2 cellular contexts compared by ENCODE assay signal in the genomic region with DNA sequence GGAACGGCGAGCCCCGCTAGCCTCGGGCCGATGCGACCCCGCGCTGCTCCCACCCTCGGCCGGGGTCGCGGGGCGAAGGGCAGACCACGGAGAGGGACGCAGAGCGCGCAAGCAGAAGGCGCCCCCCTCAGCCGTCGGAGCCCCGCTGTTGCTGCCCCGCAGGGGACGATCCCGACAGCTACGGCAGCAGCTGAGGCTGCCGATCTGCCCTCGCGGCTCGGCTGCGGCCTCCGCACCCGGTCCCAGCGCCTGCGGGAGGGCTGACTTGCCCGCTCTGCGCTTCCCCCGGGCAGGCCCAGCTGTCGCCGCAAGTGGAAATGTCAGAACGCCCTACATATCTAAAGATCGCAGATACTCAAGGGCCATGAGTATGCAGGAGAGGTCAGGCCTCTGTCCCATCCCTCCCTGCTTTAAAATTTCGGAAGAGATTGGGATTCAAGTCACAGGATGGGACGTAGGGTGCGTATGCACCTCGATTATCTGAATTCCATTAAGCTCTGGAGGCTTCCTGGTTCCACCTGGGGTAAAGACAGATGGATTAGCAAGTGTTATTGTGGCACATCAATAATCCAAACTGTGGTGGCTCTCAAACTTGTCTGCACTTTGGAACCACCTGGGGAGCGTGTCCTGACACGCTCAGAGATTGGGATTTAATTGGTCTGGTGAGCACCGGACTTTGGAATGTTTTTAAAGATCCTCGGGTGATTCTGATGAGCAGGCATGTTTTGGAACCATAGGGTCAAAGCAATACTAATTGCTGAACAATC.
TF ChIP-seq lines count a peak whose summit lies in the region.

Gene CRPPA (minus strand): TSS at position 206 of the 767 bp plus-strand sequence. CDS start 216 bp downstream, outside the sequence.

TF ChIP-seq in GM23338, 12 proteins besides CTCF, POLR2A, EP300 and RAD21 (continues in another document):
- TF ChIP-seq, protein P1, sequence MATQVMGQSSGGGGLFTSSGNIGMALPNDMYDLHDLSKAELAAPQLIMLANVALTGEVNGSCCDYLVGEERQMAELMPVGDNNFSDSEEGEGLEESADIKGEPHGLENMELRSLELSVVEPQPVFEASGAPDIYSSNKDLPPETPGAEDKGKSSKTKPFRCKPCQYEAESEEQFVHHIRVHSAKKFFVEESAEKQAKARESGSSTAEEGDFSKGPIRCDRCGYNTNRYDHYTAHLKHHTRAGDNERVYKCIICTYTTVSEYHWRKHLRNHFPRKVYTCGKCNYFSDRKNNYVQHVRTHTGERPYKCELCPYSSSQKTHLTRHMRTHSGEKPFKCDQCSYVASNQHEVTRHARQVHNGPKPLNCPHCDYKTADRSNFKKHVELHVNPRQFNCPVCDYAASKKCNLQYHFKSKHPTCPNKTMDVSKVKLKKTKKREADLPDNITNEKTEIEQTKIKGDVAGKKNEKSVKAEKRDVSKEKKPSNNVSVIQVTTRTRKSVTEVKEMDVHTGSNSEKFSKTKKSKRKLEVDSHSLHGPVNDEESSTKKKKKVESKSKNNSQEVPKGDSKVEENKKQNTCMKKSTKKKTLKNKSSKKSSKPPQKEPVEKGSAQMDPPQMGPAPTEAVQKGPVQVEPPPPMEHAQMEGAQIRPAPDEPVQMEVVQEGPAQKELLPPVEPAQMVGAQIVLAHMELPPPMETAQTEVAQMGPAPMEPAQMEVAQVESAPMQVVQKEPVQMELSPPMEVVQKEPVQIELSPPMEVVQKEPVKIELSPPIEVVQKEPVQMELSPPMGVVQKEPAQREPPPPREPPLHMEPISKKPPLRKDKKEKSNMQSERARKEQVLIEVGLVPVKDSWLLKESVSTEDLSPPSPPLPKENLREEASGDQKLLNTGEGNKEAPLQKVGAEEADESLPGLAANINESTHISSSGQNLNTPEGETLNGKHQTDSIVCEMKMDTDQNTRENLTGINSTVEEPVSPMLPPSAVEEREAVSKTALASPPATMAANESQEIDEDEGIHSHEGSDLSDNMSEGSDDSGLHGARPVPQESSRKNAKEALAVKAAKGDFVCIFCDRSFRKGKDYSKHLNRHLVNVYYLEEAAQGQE (IDR thresholded peaks at IDR 0.05; ENCODE audit: unreplicated experiment), result no peak
- TF ChIP-seq CREB1 (CRISPR knock-in tag; IDR thresholded peaks at IDR 0.05; ENCODE audit: low read depth), result no peak
- TF ChIP-seq EZH2 (IDR thresholded peaks at IDR 0.05; ENCODE audit: low read depth, unreplicated experiment), result no peak
- TF ChIP-seq, protein P2, sequence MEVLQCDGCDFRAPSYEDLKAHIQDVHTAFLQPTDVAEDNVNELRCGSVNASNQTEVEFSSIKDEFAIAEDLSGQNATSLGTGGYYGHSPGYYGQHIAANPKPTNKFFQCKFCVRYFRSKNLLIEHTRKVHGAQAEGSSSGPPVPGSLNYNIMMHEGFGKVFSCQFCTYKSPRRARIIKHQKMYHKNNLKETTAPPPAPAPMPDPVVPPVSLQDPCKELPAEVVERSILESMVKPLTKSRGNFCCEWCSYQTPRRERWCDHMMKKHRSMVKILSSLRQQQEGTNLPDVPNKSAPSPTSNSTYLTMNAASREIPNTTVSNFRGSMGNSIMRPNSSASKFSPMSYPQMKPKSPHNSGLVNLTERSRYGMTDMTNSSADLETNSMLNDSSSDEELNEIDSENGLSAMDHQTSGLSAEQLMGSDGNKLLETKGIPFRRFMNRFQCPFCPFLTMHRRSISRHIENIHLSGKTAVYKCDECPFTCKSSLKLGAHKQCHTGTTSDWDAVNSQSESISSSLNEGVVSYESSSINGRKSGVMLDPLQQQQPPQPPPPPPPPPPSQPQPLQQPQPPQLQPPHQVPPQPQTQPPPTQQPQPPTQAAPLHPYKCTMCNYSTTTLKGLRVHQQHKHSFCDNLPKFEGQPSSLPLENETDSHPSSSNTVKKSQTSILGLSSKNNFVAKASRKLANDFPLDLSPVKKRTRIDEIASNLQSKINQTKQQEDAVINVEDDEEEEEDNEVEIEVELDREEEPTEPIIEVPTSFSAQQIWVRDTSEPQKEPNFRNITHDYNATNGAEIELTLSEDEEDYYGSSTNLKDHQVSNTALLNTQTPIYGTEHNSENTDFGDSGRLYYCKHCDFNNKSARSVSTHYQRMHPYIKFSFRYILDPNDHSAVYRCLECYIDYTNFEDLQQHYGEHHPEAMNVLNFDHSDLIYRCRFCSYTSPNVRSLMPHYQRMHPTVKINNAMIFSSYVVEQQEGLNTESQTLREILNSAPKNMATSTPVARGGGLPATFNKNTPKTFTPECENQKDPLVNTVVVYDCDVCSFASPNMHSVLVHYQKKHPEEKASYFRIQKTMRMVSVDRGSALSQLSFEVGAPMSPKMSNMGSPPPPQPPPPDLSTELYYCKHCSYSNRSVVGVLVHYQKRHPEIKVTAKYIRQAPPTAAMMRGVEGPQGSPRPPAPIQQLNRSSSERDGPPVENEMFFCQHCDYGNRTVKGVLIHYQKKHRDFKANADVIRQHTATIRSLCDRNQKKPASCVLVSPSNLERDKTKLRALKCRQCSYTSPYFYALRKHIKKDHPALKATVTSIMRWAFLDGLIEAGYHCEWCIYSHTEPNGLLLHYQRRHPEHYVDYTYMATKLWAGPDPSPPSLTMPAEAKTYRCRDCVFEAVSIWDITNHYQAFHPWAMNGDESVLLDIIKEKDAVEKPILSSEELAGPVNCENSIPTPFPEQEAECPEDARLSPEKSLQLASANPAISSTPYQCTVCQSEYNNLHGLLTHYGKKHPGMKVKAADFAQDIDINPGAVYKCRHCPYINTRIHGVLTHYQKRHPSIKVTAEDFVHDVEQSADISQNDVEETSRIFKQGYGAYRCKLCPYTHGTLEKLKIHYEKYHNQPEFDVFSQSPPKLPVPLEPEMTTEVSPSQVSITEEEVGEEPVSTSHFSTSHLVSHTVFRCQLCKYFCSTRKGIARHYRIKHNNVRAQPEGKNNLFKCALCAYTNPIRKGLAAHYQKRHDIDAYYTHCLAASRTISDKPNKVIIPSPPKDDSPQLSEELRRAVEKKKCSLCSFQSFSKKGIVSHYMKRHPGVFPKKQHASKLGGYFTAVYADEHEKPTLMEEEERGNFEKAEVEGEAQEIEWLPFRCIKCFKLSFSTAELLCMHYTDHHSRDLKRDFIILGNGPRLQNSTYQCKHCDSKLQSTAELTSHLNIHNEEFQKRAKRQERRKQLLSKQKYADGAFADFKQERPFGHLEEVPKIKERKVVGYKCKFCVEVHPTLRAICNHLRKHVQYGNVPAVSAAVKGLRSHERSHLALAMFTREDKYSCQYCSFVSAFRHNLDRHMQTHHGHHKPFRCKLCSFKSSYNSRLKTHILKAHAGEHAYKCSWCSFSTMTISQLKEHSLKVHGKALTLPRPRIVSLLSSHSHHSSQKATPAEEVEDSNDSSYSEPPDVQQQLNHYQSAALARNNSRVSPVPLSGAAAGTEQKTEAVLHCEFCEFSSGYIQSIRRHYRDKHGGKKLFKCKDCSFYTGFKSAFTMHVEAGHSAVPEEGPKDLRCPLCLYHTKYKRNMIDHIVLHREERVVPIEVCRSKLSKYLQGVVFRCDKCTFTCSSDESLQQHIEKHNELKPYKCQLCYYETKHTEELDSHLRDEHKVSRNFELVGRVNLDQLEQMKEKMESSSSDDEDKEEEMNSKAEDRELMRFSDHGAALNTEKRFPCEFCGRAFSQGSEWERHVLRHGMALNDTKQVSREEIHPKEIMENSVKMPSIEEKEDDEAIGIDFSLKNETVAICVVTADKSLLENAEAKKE (CRISPR knock-in tag; IDR thresholded peaks at IDR 0.05), result no peak
- TF ChIP-seq STAT1 (IDR thresholded peaks at IDR 0.05; ENCODE audit: unreplicated experiment), result no peak
- no peak for TF ChIP-seq ZNF114 (CRISPR knock-in tag; IDR thresholded peaks at IDR 0.05)
- no peak for TF ChIP-seq JUNB (IDR thresholded peaks at IDR 0.05; ENCODE audit: unreplicated experiment)
- TF ChIP-seq EZH2phosphoT487 (IDR thresholded peaks at IDR 0.05; ENCODE audit: unreplicated experiment), result no peak
- TF ChIP-seq POLR2AphosphoS5 (IDR thresholded peaks at IDR 0.05; ENCODE audit: low read depth), result no peak
- TF ChIP-seq NANOG (IDR thresholded peaks at IDR 0.05; ENCODE audit: borderline replicate concordance), result no peak

TF ChIP-seq in HepG2, 621 proteins besides CTCF, POLR2A, EP300 and RAD21 (continued from another document and continues in another):
- peak; percentile 63; the same call in 1 of the 2 replicates for TF ChIP-seq ZBTB43 (CRISPR knock-in tag; conservative IDR thresholded peaks at IDR 0.05)
- TF ChIP-seq TEAD2 (CRISPR knock-in tag; IDR thresholded peaks at IDR 0.05), result no peak
- TF ChIP-seq HNRNPLL (IDR thresholded peaks at IDR 0.05; ENCODE audit: low read depth, low read length, poor library complexity, severe bottlenecking), result peak; percentile 90
- TF ChIP-seq SMC3 (IDR thresholded peaks at IDR 0.05; ENCODE audit: low read length), result no peak
- TF ChIP-seq, protein P3, sequence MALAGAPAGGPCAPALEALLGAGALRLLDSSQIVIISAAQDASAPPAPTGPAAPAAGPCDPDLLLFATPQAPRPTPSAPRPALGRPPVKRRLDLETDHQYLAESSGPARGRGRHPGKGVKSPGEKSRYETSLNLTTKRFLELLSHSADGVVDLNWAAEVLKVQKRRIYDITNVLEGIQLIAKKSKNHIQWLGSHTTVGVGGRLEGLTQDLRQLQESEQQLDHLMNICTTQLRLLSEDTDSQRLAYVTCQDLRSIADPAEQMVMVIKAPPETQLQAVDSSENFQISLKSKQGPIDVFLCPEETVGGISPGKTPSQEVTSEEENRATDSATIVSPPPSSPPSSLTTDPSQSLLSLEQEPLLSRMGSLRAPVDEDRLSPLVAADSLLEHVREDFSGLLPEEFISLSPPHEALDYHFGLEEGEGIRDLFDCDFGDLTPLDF (CRISPR knock-in tag; IDR thresholded peaks at IDR 0.05), result 0 out of 2 replicates have a peak, but pooled peaks have one; percentile 24
- peak; percentile 47 for TF ChIP-seq PAXIP1 (CRISPR knock-in tag; conservative IDR thresholded peaks at IDR 0.05)
- TF ChIP-seq, protein P4, sequence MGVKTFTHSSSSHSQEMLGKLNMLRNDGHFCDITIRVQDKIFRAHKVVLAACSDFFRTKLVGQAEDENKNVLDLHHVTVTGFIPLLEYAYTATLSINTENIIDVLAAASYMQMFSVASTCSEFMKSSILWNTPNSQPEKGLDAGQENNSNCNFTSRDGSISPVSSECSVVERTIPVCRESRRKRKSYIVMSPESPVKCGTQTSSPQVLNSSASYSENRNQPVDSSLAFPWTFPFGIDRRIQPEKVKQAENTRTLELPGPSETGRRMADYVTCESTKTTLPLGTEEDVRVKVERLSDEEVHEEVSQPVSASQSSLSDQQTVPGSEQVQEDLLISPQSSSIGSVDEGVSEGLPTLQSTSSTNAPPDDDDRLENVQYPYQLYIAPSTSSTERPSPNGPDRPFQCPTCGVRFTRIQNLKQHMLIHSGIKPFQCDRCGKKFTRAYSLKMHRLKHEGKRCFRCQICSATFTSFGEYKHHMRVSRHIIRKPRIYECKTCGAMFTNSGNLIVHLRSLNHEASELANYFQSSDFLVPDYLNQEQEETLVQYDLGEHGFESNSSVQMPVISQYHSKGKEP (CRISPR knock-in tag; IDR thresholded peaks at IDR 0.05), result no peak
- TF ChIP-seq ARNT2 (CRISPR knock-in tag; IDR thresholded peaks at IDR 0.05; ENCODE audit: low read depth), result 0 out of 2 replicates have a peak, but pooled peaks have one; percentile 56
- TF ChIP-seq TEAD3 (CRISPR knock-in tag; optimal IDR thresholded peaks at IDR 0.05; ENCODE audit: borderline replicate concordance), result no peak
- TF ChIP-seq, protein P5, sequence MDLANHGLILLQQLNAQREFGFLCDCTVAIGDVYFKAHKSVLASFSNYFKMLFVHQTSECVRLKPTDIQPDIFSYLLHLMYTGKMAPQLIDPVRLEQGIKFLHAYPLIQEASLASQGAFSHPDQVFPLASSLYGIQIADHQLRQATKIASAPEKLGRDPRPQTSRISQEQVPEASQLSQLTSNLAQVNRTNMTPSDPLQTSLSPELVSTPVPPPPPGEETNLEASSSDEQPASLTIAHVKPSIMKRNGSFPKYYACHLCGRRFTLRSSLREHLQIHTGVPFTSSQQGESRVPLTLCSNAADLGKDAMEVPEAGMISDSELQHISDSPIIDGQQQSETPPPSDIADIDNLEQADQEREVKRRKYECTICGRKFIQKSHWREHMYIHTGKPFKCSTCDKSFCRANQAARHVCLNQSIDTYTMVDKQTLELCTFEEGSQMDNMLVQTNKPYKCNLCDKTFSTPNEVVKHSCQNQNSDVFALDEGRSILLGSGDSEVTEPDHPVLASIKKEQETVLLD (CRISPR knock-in tag; IDR thresholded peaks at IDR 0.05; ENCODE audit: low read depth), result no peak
- 0 out of 2 replicates have a peak, but pooled peaks have one; percentile 13 for TF ChIP-seq TBX3 (IDR thresholded peaks at IDR 0.05; ENCODE audit: borderline replicate concordance)
- 0 out of 2 replicates have a peak, but pooled peaks have one; percentile 45 for TF ChIP-seq HOXA5 (CRISPR knock-in tag; IDR thresholded peaks at IDR 0.05)
- no peak for TF ChIP-seq MTA1 (CRISPR knock-in tag; IDR thresholded peaks at IDR 0.05; ENCODE audit: borderline replicate concordance)
- no peak for TF ChIP-seq DNMT3B (CRISPR knock-in tag; conservative IDR thresholded peaks at IDR 0.05)
- TF ChIP-seq CEBPB (IDR thresholded peaks at IDR 0.05; ENCODE audit: borderline replicate concordance, low read depth, low read length), result no peak
- TF ChIP-seq FOXK1 (CRISPR knock-in tag; IDR thresholded peaks at IDR 0.05; ENCODE audit: borderline replicate concordance, low read depth), result no peak
- no peak for TF ChIP-seq MBNL3 (CRISPR knock-in tag; conservative IDR thresholded peaks at IDR 0.05)
- TF ChIP-seq MYC (CRISPR knock-in tag; IDR thresholded peaks at IDR 0.05; ENCODE audit: borderline replicate concordance), result peak; percentile 50; the same call in 1 of the 2 replicates
- peak; percentile 65; the same call in 1 of the 2 replicates for TF ChIP-seq ZNF790 (CRISPR knock-in tag; IDR thresholded peaks at IDR 0.05; ENCODE audit: borderline replicate concordance)
- no peak for TF ChIP-seq HMG20A (CRISPR knock-in tag; IDR thresholded peaks at IDR 0.05; ENCODE audit: borderline replicate concordance)
- TF ChIP-seq ZNF230 (CRISPR knock-in tag; IDR thresholded peaks at IDR 0.05), result no peak
